ENCODE assay signal across 2 cellular contexts in genomic region chr1:162627662-162628296, GRCh38.
TF ChIP-seq lines count a peak whose summit lies in the region.

No MANE protein-coding gene starts in this region.

TF ChIP-seq in SK-N-SH, 30 proteins besides CTCF, POLR2A, EP300 and RAD21 (continued from another document):
- TF ChIP-seq, protein P1, sequence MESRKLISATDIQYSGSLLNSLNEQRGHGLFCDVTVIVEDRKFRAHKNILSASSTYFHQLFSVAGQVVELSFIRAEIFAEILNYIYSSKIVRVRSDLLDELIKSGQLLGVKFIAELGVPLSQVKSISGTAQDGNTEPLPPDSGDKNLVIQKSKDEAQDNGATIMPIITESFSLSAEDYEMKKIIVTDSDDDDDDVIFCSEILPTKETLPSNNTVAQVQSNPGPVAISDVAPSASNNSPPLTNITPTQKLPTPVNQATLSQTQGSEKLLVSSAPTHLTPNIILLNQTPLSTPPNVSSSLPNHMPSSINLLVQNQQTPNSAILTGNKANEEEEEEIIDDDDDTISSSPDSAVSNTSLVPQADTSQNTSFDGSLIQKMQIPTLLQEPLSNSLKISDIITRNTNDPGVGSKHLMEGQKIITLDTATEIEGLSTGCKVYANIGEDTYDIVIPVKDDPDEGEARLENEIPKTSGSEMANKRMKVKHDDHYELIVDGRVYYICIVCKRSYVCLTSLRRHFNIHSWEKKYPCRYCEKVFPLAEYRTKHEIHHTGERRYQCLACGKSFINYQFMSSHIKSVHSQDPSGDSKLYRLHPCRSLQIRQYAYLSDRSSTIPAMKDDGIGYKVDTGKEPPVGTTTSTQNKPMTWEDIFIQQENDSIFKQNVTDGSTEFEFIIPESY (IDR thresholded peaks at IDR 0.05; ENCODE audit: borderline replicate concordance, low read depth) = no peak
- TF ChIP-seq YY1 (IDR thresholded peaks at IDR 0.05; ENCODE audit: low read depth) = no peak
- TF ChIP-seq GABPA (IDR thresholded peaks at IDR 0.05; ENCODE audit: low read depth) = no peak
- TF ChIP-seq MEF2A (IDR thresholded peaks at IDR 0.05; ENCODE audit: borderline replicate concordance, low read depth) = no peak
- TF ChIP-seq MXI1 (IDR thresholded peaks at IDR 0.05; ENCODE audit: low read depth, low read length) = no peak
- no peak for TF ChIP-seq NRF1 (IDR thresholded peaks at IDR 0.05; ENCODE audit: low read depth, low read length)
- TF ChIP-seq RCOR1 (IDR thresholded peaks at IDR 0.05; ENCODE audit: low read length) = no peak
- no peak for TF ChIP-seq SMC3 (IDR thresholded peaks at IDR 0.05; ENCODE audit: low read depth, low read length)

TF ChIP-seq in SK-N-SH treated with all-trans-retinoic acid at 6 μM for 48 hours, 23 proteins besides CTCF, POLR2A, EP300 and RAD21 (continued from another document):
- TF ChIP-seq PATZ1 (CRISPR knock-in tag; IDR thresholded peaks at IDR 0.05; ENCODE audit: borderline replicate concordance) = no peak
- no peak for TF ChIP-seq PPARA (CRISPR knock-in tag; IDR thresholded peaks at IDR 0.05; ENCODE audit: borderline replicate concordance)
- no peak for TF ChIP-seq SNAI2 (CRISPR knock-in tag; IDR thresholded peaks at IDR 0.05)
- no peak for TF ChIP-seq ZNF8 (CRISPR knock-in tag; IDR thresholded peaks at IDR 0.05)
- TF ChIP-seq, protein P2, sequence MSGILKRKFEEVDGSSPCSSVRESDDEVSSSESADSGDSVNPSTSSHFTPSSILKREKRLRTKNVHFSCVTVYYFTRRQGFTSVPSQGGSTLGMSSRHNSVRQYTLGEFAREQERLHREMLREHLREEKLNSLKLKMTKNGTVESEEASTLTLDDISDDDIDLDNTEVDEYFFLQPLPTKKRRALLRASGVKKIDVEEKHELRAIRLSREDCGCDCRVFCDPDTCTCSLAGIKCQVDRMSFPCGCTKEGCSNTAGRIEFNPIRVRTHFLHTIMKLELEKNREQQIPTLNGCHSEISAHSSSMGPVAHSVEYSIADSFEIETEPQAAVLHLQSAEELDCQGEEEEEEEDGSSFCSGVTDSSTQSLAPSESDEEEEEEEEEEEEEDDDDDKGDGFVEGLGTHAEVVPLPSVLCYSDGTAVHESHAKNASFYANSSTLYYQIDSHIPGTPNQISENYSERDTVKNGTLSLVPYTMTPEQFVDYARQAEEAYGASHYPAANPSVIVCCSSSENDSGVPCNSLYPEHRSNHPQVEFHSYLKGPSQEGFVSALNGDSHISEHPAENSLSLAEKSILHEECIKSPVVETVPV (CRISPR knock-in tag; IDR thresholded peaks at IDR 0.05) = no peak
- TF ChIP-seq ARNTL (CRISPR knock-in tag; IDR thresholded peaks at IDR 0.05; ENCODE audit: borderline replicate concordance, low read depth) = no peak
